ENCODE assay signal across 17 cellular contexts in the genomic region with DNA sequence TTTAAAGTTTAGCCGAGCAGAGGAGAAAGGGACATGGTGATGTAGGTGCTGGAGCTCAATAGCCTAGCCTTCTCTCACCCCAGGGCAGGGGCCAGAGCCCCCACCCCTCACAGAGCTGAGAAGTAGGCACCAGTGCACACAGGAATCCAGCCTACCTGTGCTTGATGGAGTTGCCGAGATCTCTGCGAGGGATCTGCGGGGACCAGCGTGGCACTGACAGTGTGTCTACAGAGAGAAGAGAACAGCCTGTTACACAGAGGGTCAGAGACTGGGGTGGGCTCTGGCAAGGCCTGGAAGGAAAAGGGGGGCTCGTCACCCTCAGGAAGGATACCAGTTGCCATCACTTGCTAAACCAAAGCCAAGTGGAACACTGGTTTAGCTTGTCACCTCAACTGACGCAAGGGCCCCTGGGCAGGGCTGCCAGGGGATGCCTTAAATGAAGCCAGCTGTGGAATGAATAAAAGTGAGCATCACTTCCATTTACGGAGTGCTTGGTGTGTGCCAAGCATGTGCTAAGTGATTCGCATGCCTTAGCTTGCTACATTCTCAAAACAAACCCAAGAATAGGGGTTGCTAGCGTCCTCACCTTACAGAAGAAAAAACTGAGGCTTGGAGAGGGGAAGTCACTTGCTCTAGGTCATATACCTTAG.
DNase-seq lines count a peak whose midpoint lies in the region; ATAC-seq and TF ChIP-seq lines count a peak whose summit lies in the region.
"Had no signal": no experiment of that assay in that cellular context is flagged by ENCODE, and none has a peak within 500 bp of the region (broad histone marks: within the 10 kb centered on the region; RNA-seq: fewer than 3 reads in every experiment).

No MANE protein-coding gene starts in this region.

- TF ChIP-seq POLR2A in prostate gland (IDR thresholded peaks at IDR 0.05) (no peak), esophagus muscularis mucosa (IDR thresholded peaks at IDR 0.05; ENCODE audit: low read depth) (no peak)

- H3K4me1 ChIP-seq in prostate gland (replicated peaks) (no peaks in the 10 kb centered on the region), esophagus muscularis mucosa (peaks cover 0 to 29% (median 13%) of the 10 kb centered on the region in 4 donors)
- H3K4me1 ChIP-seq: Caco-2 had no signal

- WGBS in prostate gland = 52% methylated on average over 10 of the region's 10 CpGs
- 42% methylated on average over 10 of the region's 10 CpGs for WGBS in esophagus muscularis mucosa

- no peak for ATAC-seq in GM18909 (IDR thresholded peaks at IDR 0.05; ENCODE audit: poor library complexity, unreplicated experiment)
- ATAC-seq: GM12878 had no signal

- DNase-seq in AG08395 (ENCODE audit: low spot score) (peak; percentile 31), BJ (ENCODE audit: low read depth) (peak; percentile 13), RPMI7951 (ENCODE audit: low read depth) (peak; percentile 9), prostate gland (ENCODE audit: low spot score) (peak; percentile 21), ecto neural progenitor cell (ENCODE audit: low spot score) (no peak), esophagus muscularis mucosa (ENCODE audit: extremely low spot score) (no peak)
- DNase-seq: ACHN; Caco-2; CD8-positive, alpha-beta memory T cell; DND-41; GF-D8; HCEC 1CT; HFFc6 had no signal

- H3K9me3 ChIP-seq in prostate gland = no peaks in the 10 kb centered on the region
- H3K9me3 ChIP-seq in esophagus muscularis mucosa = no peaks in the 10 kb centered on the region
- H3K9me3 ChIP-seq: BLaER1, Caco-2 had no signal

- H3K27me3 ChIP-seq in BJ (ENCODE audit: control insufficient read depth, insufficient read depth, low read length) (no peaks in the 10 kb centered on the region), prostate gland (replicated peaks; ENCODE audit: insufficient read depth) (no peaks in the 10 kb centered on the region), esophagus muscularis mucosa (peaks cover 0 to 14% (median 0%) of the 10 kb centered on the region in 4 donors)
- H3K27me3 ChIP-seq: BLaER1 had no signal

- H3K36me3 ChIP-seq in BJ (ENCODE audit: control insufficient read depth, insufficient read depth, low read length) (no peaks in the 10 kb centered on the region), prostate gland (no peaks in the 10 kb centered on the region), esophagus muscularis mucosa (no peaks in the 10 kb centered on the region)
- H3K36me3 ChIP-seq: BLaER1 had no signal

- H3K4me3 ChIP-seq in BJ (ENCODE audit: low read depth, low read length) (no peak overlapping the region), prostate gland (no peak overlapping the region), esophagus muscularis mucosa (no peak overlapping the region)
- H3K4me3 ChIP-seq: BLaER1, GM12878 had no signal

- POLR2A ChIA-PET in BJ (lab: Charles Lee) = no interaction called here

- TF ChIP-seq CTCF in BJ (IDR thresholded peaks at IDR 0.05; ENCODE audit: insufficient read depth, low read depth, low read length) = no peak
- TF ChIP-seq CTCF in prostate gland (IDR thresholded peaks at IDR 0.05) = no peak
- no peak for TF ChIP-seq CTCF in esophagus muscularis mucosa (IDR thresholded peaks at IDR 0.05)

- TF ChIP-seq EP300 in esophagus muscularis mucosa (IDR thresholded peaks at IDR 0.05) = no peak

- intact Hi-C loops in prostate gland (cut with DNase I) (loop anchor here (10.0 kb wide), 1 partner anchor 347 kb away; no protein-coding TSS in a partner anchor), esophagus muscularis mucosa (cut with DNase I) (no loop called here)

- CTCF ChIA-PET in BJ (lab: Yijun Ruan, JAX) = interaction anchor here (0.6 to 1.6 kb wide), 3 partner anchors 8 to 215 kb away, joined by 3 to 4 read pairs (median 4); no protein-coding TSS in a partner anchor

- H3K27ac ChIP-seq in prostate gland = peak overlapping the region in 1 of 2 donors; percentile 7
- no peak overlapping the region for H3K27ac ChIP-seq in esophagus muscularis mucosa (replicated peaks in 1 of 4)
- H3K27ac ChIP-seq: BLaER1, KMS-11 had no signal

Comparison
In these comparisons a context has a peak if more than half of its experiments do, and no peak if none do; other contexts are left out.
1. DNase-seq: peak in AG08395 (single experiment), BJ (single experiment), RPMI7951 (single experiment) and prostate gland (single experiment); none in ecto neural progenitor cell (single experiment) and esophagus muscularis mucosa (single experiment).